ENCODE assay signal across 19 cellular contexts in the genomic region with DNA sequence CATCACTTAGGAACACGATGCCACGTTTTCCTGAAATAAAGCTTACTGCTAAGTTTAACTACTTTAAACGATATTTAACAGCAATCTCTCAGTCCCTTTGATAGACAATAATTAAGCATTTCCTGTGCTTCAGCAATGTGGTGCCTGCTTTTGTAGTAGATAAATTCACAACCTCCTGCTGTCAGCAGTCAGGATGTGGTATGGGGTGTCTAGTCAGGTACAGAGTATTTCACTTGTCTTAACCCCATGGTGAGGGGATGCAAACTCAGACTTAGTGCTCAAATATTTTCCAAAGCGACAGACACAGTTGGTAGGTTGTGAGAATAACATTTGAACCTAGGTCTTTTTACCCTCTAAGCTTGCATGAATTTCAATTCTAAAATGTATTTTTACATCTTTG.
DNase-seq lines count a peak whose midpoint lies in the region; ATAC-seq and TF ChIP-seq lines count a peak whose summit lies in the region.
"Had no signal": no experiment of that assay in that cellular context is flagged by ENCODE, and none has a peak within 500 bp of the region (broad histone marks: within the 10 kb centered on the region; RNA-seq: fewer than 3 reads in every experiment).

No MANE protein-coding gene starts in this region.

- H3K4me1 ChIP-seq in H9 (ENCODE audit: insufficient read depth, low read length) (peaks cover 4% of the 10 kb centered on the region; the same call in 1 of the 2 replicates), mesendoderm (ENCODE audit: control insufficient read depth, low read depth, low read length) (peaks cover 3% of the 10 kb centered on the region)
- H3K4me1 ChIP-seq: A549, SJSA1 had no signal

- no peak overlapping the region for H2AFZ ChIP-seq in H9 (ENCODE audit: low read length)

- H4K91ac ChIP-seq in H9 (ENCODE audit: insufficient read length, low read depth, low read length): no peak overlapping the region

- H3K23ac ChIP-seq in H9 (ENCODE audit: insufficient read length, low read depth, low read length) (no peak overlapping the region), mesendoderm (ENCODE audit: low read length) (no peak overlapping the region)

- H2BK12ac ChIP-seq in H9 (ENCODE audit: insufficient read length, low read depth, low read length): no peak overlapping the region

- DNase-seq in DMS153 (lab: John Stamatoyannopoulos, UW) (peak; percentile 1), H9 (no peak), NCI-H748 (lab: John Stamatoyannopoulos, UW; ENCODE audit: unreplicated experiment) (peak; percentile 71), mesendoderm (peak; percentile 50), SHP77 (lab: John Stamatoyannopoulos, UW) (no peak), medulla oblongata (ENCODE audit: extremely low spot score) (no peak)
- DNase-seq: C1 segment of cervical spinal cord; CD8-positive, alpha-beta T cell; DMS 273 treated with DMSO at 0.1 percent for 48 hours; KBM-7; NCI-H1048; NCI-H1694 treated with DMSO at 0.1 percent for 48 hours; NCI-H524; NCI-H82; T-helper 1 cell had no signal

- H3K27me3 Mint-ChIP-seq in H9 (ENCODE audit: low read depth): no peaks in the 10 kb centered on the region

- H3K27ac Mint-ChIP-seq in H9: no peak overlapping the region
- H3K27ac Mint-ChIP-seq: CD8-positive, alpha-beta T cell; T-helper 2 cell treated with Interferon-gamma antibody and Interleukin-4, amounts not matched to agents 5 μg/mL and 100 μg/mL, for 36 hours had no signal

- H3K9ac ChIP-seq in H9 (ENCODE audit: extremely low read depth, insufficient read length, low read length) (no peak overlapping the region), mesendoderm (ENCODE audit: low read length) (no peak overlapping the region)

- no peak overlapping the region for H3T11ph ChIP-seq in H9 (ENCODE audit: low read length)

- no peak for ATAC-seq in HG03159 (IDR thresholded peaks at IDR 0.05; ENCODE audit: unreplicated experiment)
- ATAC-seq: A549; CD8-positive, alpha-beta T cell had no signal

- H3K36me3 ChIP-seq in mesendoderm (ENCODE audit: control insufficient read depth, insufficient read depth, low read length): no peaks in the 10 kb centered on the region
- H3K36me3 ChIP-seq: SJSA1 had no signal

- H3K18ac ChIP-seq in H9 (ENCODE audit: insufficient read length, low read depth, low read length) (no peak overlapping the region), mesendoderm (ENCODE audit: low read length) (no peak overlapping the region)

- H3K4me3 ChIP-seq in mesendoderm (ENCODE audit: low read length): no peak overlapping the region
- H3K4me3 ChIP-seq: A549, SJSA1 had no signal

- no CpG with 5 or more reads among the region's 4 CpGs for WGBS in H9 (ENCODE audit: extremely low coverage, insufficient read length, low lambda C conversion rate)
- no CpG with 5 or more reads among the region's 4 CpGs for WGBS in mesendoderm (ENCODE audit: extremely low coverage, insufficient coverage, low lambda C conversion rate)

- H2BK15ac ChIP-seq in H9 (ENCODE audit: low read depth, low read length): no peak overlapping the region
- H2BK15ac ChIP-seq in mesendoderm (replicated peaks; ENCODE audit: low read depth): no peak overlapping the region

- H3K79me2 ChIP-seq in H9 (ENCODE audit: insufficient read depth, low read length): no peaks in the 10 kb centered on the region
- no peaks in the 10 kb centered on the region for H3K79me2 ChIP-seq in mesendoderm (ENCODE audit: control insufficient read depth, insufficient read depth, low read length)

- no peak overlapping the region for H3K4me3 Mint-ChIP-seq in H9
- H3K4me3 Mint-ChIP-seq: CD8-positive, alpha-beta T cell; T-helper 2 cell treated with Interferon-gamma antibody and Interleukin-4, amounts not matched to agents 5 μg/mL and 100 μg/mL, for 36 hours had no signal

- no peak overlapping the region for H2BK20ac ChIP-seq in H9 (ENCODE audit: low read depth, low read length, poor library complexity, severe bottlenecking)

- H3K14ac ChIP-seq in H9 (ENCODE audit: insufficient read depth, low read length): no peak overlapping the region

- H3K4ac ChIP-seq in H9 (ENCODE audit: low read depth, low read length) (no peak overlapping the region), mesendoderm (ENCODE audit: low read depth, low read length) (no peak overlapping the region)

- H2AK5ac ChIP-seq in H9 (ENCODE audit: insufficient read length, low read length) (no peak overlapping the region), mesendoderm (ENCODE audit: low read length) (no peak overlapping the region)

- peaks cover 9 to 12% of the 10 kb centered on the region in 2 experiments; a peak in 4 of 5 replicates for H3K9me3 Mint-ChIP-seq in H9
- H3K9me3 Mint-ChIP-seq: T-helper 2 cell treated with Interferon-gamma antibody and Interleukin-4, amounts not matched to agents 5 μg/mL and 100 μg/mL, for 36 hours had no signal

- no peak overlapping the region for H2BK5ac ChIP-seq in H9 (ENCODE audit: insufficient read length, low read length)
- no peak overlapping the region for H2BK5ac ChIP-seq in mesendoderm (ENCODE audit: low read length)

- H3K27ac ChIP-seq in H9 (ENCODE audit: insufficient read length, low read depth, low read length): no peak overlapping the region
- no peak overlapping the region for H3K27ac ChIP-seq in mesendoderm (ENCODE audit: low read depth, low read length)
- H3K27ac ChIP-seq: A549, SJSA1 had no signal

- no peak overlapping the region for H2BK120ac ChIP-seq in H9 (ENCODE audit: low read depth, low read length, poor library complexity, severe bottlenecking)
- H2BK120ac ChIP-seq in mesendoderm (ENCODE audit: low read depth, low read length): peak overlapping the region; percentile 12

- H3K4me2 ChIP-seq in H9 (ENCODE audit: insufficient read depth, insufficient read length, low read length): peak overlapping the region; percentile 12
- H3K4me2 ChIP-seq in mesendoderm (ENCODE audit: low read length): no peak overlapping the region
- H3K4me2 ChIP-seq: A549 had no signal

- H3K9me3 ChIP-seq in H9 (ENCODE audit: control insufficient read depth, low read depth, low read length): no peaks in the 10 kb centered on the region
- H3K9me3 ChIP-seq: A549, SJSA1 had no signal

- H4K5ac ChIP-seq in H9 (ENCODE audit: insufficient read length, low read depth, low read length) (no peak overlapping the region), mesendoderm (ENCODE audit: low read length) (no peak overlapping the region)

- H4K8ac ChIP-seq in H9 (replicated peaks; ENCODE audit: insufficient read length, low read depth, low read length): no peak overlapping the region
- H4K8ac ChIP-seq in mesendoderm (ENCODE audit: low read depth, low read length): no peak overlapping the region

- H3K23me2 ChIP-seq in H9 (ENCODE audit: insufficient read length, low read depth, low read length, poor library complexity, severe bottlenecking): no peaks in the 10 kb centered on the region

- H3K79me1 ChIP-seq in H9 (ENCODE audit: insufficient read depth, low read depth, low read length, poor library complexity, severe bottlenecking) (no peaks in the 10 kb centered on the region), mesendoderm (ENCODE audit: low read length) (no peaks in the 10 kb centered on the region)

- TF ChIP-seq CTCF in H9 (conservative IDR thresholded peaks at IDR 0.05): no peak

- peaks cover 6 to 28% of the 10 kb centered on the region in 2 experiments for H3K4me1 Mint-ChIP-seq in H9

- H3K56ac ChIP-seq in H9 (ENCODE audit: insufficient read length, low read depth, low read length) (no peak overlapping the region), mesendoderm (ENCODE audit: low read length) (no peak overlapping the region)

- no peaks in the 10 kb centered on the region for H4K20me1 ChIP-seq in H9 (ENCODE audit: control insufficient read depth, insufficient read depth, insufficient read length)

- peaks cover 0 to 10% (median 9%) of the 10 kb centered on the region in 3 experiments; a peak in 5 of 7 replicates for H3K36me3 Mint-ChIP-seq in H9 (ENCODE audit: insufficient read depth in 1 of 3, low read depth in 3 of 3)
- H3K36me3 Mint-ChIP-seq: CD8-positive, alpha-beta T cell had no signal

- H3K27me3 ChIP-seq in H9 (ENCODE audit: insufficient read depth, low read length) (no peaks in the 10 kb centered on the region), mesendoderm (ENCODE audit: insufficient read depth, low read length, poor library complexity) (no peaks in the 10 kb centered on the region)

Comparison
In these comparisons a context has a peak if more than half of its experiments do, and no peak if none do; other contexts are left out.
1. DNase-seq: peak in DMS153 (single experiment), NCI-H748 (single experiment) and mesendoderm (single experiment); none in H9 (single experiment), SHP77 (0 of 2) and medulla oblongata (single experiment).